In genomic region chr14:61568572-61569011, GRCh38 we compare ENCODE assay signal across 8 cellular contexts.
DNase-seq lines count a peak whose midpoint lies in the region; ATAC-seq and TF ChIP-seq lines count a peak whose summit lies in the region.

No MANE protein-coding gene starts in this region.

- no peaks in the 10 kb centered on the region for H3K27me3 Mint-ChIP-seq in activated CD8-positive, alpha-beta T cell treated with anti-CD3 and anti-CD28 coated beads for 36 hours

- no peaks in the 10 kb centered on the region for H3K36me3 ChIP-seq in HUES64 (ENCODE audit: insufficient read depth, low read length)
- H3K36me3 ChIP-seq in neuronal stem cell (replicated peaks in 1 of 2; ENCODE audit: control insufficient read depth in 2 of 2, insufficient read depth in 2 of 2, low read length in 2 of 2) = no peaks in the 10 kb centered on the region
- H3K36me3 ChIP-seq in sigmoid colon = no peaks in the 10 kb centered on the region

- H3K23ac ChIP-seq in neuronal stem cell (ENCODE audit: low read depth, low read length, poor library complexity) = peak overlapping the region; percentile 9

- H3K18ac ChIP-seq in neuronal stem cell (ENCODE audit: low read length) = peak overlapping the region; percentile 93

- H4K8ac ChIP-seq in neuronal stem cell (ENCODE audit: low read depth, low read length) = peak overlapping the region; percentile 30

- H4K91ac ChIP-seq in neuronal stem cell (ENCODE audit: low read depth, low read length, poor library complexity) = no peak overlapping the region

- peaks cover 18% of the 10 kb centered on the region for H3K36me3 Mint-ChIP-seq in activated CD8-positive, alpha-beta T cell treated with anti-CD3 and anti-CD28 coated beads for 36 hours (ENCODE audit: low read depth)

- ATAC-seq in GM21390 (IDR thresholded peaks at IDR 0.05; ENCODE audit: unreplicated experiment) = peak; percentile 87
- peak; percentile 56 for ATAC-seq in activated CD8-positive, alpha-beta T cell treated with anti-CD3 and anti-CD28 coated beads for 36 hours

- intact Hi-C loops in activated CD8-positive, alpha-beta T cell treated with anti-CD3 and anti-CD28 coated beads for 36 hours (cut with micrococcal nuclease) = loop anchor here (5.0 kb wide), 1 partner anchor 41 kb away; no protein-coding TSS in a partner anchor
- intact Hi-C loops in sigmoid colon (cut with DNase I) = no loop called here

- no peak overlapping the region for H3K14ac ChIP-seq in neuronal stem cell (ENCODE audit: low read length)

- H3K79me1 ChIP-seq in neuronal stem cell (ENCODE audit: low read depth, low read length) = no peaks in the 10 kb centered on the region

- no peak overlapping the region for H2BK120ac ChIP-seq in neuronal stem cell (ENCODE audit: low read depth, low read length)

- H3K27me3 ChIP-seq in HUES64 (ENCODE audit: insufficient read depth, low read length) (peaks cover 9% of the 10 kb centered on the region; the same call in 1 of the 2 replicates), neuronal stem cell (ENCODE audit: control insufficient read depth in 3 of 3, insufficient read depth in 3 of 3, low read depth in 1 of 3, low read length in 3 of 3) (peaks cover 0 to 33% (median 10%) of the 10 kb centered on the region in 3 experiments), sigmoid colon (peaks cover 0 to 10% (median 3%) of the 10 kb centered on the region in 3 donors)

- DNase-seq in Daoy (ENCODE audit: low read depth) (peak; percentile 41), epithelial cell of prostate (ENCODE audit: low read depth, low spot score) (no peak), neuronal stem cell (ENCODE audit: low spot score) (no peak), NCI-H1930 (lab: John Stamatoyannopoulos, UW) (no peak), sigmoid colon (no peak)
- DNase-seq in activated CD8-positive, alpha-beta T cell treated with anti-CD3 and anti-CD28 coated beads for 36 hours = peak; percentile 72

- H2BK12ac ChIP-seq in neuronal stem cell (ENCODE audit: low read length) = no peak overlapping the region

- peak overlapping the region; percentile 44 for H2AK5ac ChIP-seq in neuronal stem cell (ENCODE audit: low read depth, low read length)

- no peak overlapping the region for H2BK5ac ChIP-seq in neuronal stem cell (ENCODE audit: low read length)

- H3K4me3 Mint-ChIP-seq in activated CD8-positive, alpha-beta T cell treated with anti-CD3 and anti-CD28 coated beads for 36 hours = peak overlapping the region; percentile 52

- H3K27ac ChIP-seq in HUES64 (ENCODE audit: low read depth, low read length) (no peak overlapping the region), epithelial cell of prostate (peak overlapping the region; percentile 99), neuronal stem cell (replicated peaks; ENCODE audit: low read length) (no peak overlapping the region), sigmoid colon (peak overlapping the region in 2 of 4 donors; percentile 33 to 67)

- peak overlapping the region; percentile 73 for H3K4me2 ChIP-seq in neuronal stem cell (ENCODE audit: insufficient read depth, low read length, poor library complexity, severe bottlenecking)

- TF ChIP-seq POLR2A in sigmoid colon (IDR thresholded peaks at IDR 0.05) = no peak

- H3K4me3 ChIP-seq in HUES64 (ENCODE audit: low read length) (peak overlapping the region; percentile 54), neuronal stem cell (ENCODE audit: low read length in 2 of 2) (peak overlapping the region in 1 of 2 donors; percentile 65), sigmoid colon (peak overlapping the region in 2 of 4 donors; percentile 19 to 20)

- peaks cover 69% of the 10 kb centered on the region for H3K4me1 Mint-ChIP-seq in activated CD8-positive, alpha-beta T cell treated with anti-CD3 and anti-CD28 coated beads for 36 hours (ENCODE audit: low read depth)

- WGBS in HUES64 = 17% methylated on average over 34 of the region's 34 CpGs
- no CpG with 5 or more reads among the region's 34 CpGs for WGBS in neuronal stem cell (ENCODE audit: extremely low coverage in 2 of 2, insufficient read length in 2 of 2, insufficient replicate concordance in 1 of 2), 2 donors
- WGBS in sigmoid colon, 2 donors = 12 to 17% methylated on average over 34 of the region's 34 CpGs

- H3K4me1 ChIP-seq in HUES64 (ENCODE audit: insufficient read depth, low read length) (peaks cover 42% of the 10 kb centered on the region), neuronal stem cell (ENCODE audit: control insufficient read depth in 2 of 2, insufficient read depth in 1 of 2, low read depth in 1 of 2, low read length in 2 of 2) (peaks cover 0 to 18% of the 10 kb centered on the region in 2 donors), sigmoid colon (peaks cover 0 to 41% (median 16%) of the 10 kb centered on the region in 4 donors)

- no peaks in the 10 kb centered on the region for H3K9me3 ChIP-seq in HUES64 (ENCODE audit: insufficient read depth, low read depth, low read length)
- H3K9me3 ChIP-seq in neuronal stem cell (replicated peaks in 1 of 2; ENCODE audit: control insufficient read depth in 2 of 2, insufficient read depth in 1 of 2, low read depth in 1 of 2, low read length in 2 of 2) = no peaks in the 10 kb centered on the region
- no peaks in the 10 kb centered on the region for H3K9me3 ChIP-seq in sigmoid colon

- peaks cover 5% of the 10 kb centered on the region for H3K9me3 Mint-ChIP-seq in activated CD8-positive, alpha-beta T cell treated with anti-CD3 and anti-CD28 coated beads for 36 hours

- peak overlapping the region; percentile 78 for H3K27ac Mint-ChIP-seq in activated CD8-positive, alpha-beta T cell treated with anti-CD3 and anti-CD28 coated beads for 36 hours

- H2BK15ac ChIP-seq in neuronal stem cell (ENCODE audit: low read length) = no peak overlapping the region

- no peak overlapping the region for H3K4ac ChIP-seq in neuronal stem cell (ENCODE audit: low read length)

- no peak for TF ChIP-seq CTCF in activated CD8-positive, alpha-beta T cell treated with anti-CD3 and anti-CD28 coated beads for 36 hours (IDR thresholded peaks at IDR 0.05)
- no peak for TF ChIP-seq CTCF in sigmoid colon (IDR thresholded peaks at IDR 0.05)

- POLR2A ChIA-PET in activated CD8-positive, alpha-beta T cell treated with anti-CD3 and anti-CD28 coated beads for 36 hours (lab: Charles Lee) = interaction anchor here (1.3 to 1.8 kb wide), 5 partner anchors 16 to 99 kb away, joined by 3 to 8 read pairs (median 4); no protein-coding TSS in a partner anchor

- no peak for TF ChIP-seq EP300 in sigmoid colon (IDR thresholded peaks at IDR 0.05)

- H2AFZ ChIP-seq in neuronal stem cell (ENCODE audit: low read length) = peak overlapping the region; percentile 57

- peak overlapping the region; percentile 50; the same call in 1 of the 2 replicates for H3K9ac ChIP-seq in HUES64 (ENCODE audit: low read depth, low read length)
- H3K9ac ChIP-seq in neuronal stem cell (ENCODE audit: low read depth, low read length, poor library complexity) = peak overlapping the region; percentile 63

- CTCF ChIA-PET in activated CD8-positive, alpha-beta T cell treated with anti-CD3 and anti-CD28 coated beads for 36 hours (lab: Charles Lee) = interaction anchor here (0.8 to 2.5 kb wide), 7 partner anchors 10 to 152 kb away, joined by 3 to 10 read pairs (median 5); no protein-coding TSS in a partner anchor

Comparison
In these comparisons a context has a peak if more than half of its experiments do, and no peak if none do; other contexts are left out.
1. DNase-seq: peak in Daoy (single experiment) and activated CD8-positive, alpha-beta T cell treated with anti-CD3 and anti-CD28 coated beads for 36 hours (single experiment); none in epithelial cell of prostate (single experiment), neuronal stem cell (single experiment), NCI-H1930 (0 of 2) and sigmoid colon (single experiment).